6 cellular contexts compared by ENCODE assay signal in the genomic region with DNA sequence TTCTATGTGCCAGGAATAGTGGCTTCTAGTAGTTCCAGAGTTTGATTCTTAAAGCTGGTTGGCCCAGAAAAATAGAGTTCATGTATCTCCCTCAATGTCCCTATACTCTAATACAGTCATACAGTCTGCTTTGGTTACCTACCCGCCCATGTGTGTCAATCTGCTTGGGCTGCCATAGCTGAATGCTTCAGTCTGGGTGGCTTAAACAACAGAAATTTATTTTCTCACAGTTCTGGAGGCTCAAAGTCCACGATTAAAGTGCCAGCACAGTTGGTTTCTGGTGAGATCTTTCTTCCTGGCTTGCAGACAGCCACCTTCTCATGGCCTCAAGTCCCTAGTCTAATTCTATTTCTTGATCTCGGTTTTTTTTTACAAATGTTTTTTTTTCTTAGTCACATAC.
"Had no signal": no experiment of that assay in that cellular context is flagged by ENCODE, and none has a peak within 500 bp of the region (broad histone marks: within the 10 kb centered on the region; RNA-seq: fewer than 3 reads in every experiment).

No MANE protein-coding gene starts in this region.

- DNase-seq: GM23248, H9, HCEC 1CT, IMR-90, KG1 had no signal

- H3K9ac ChIP-seq: GM23248 had no signal

- ATAC-seq: K562 had no signal

- H3K9me3 Mint-ChIP-seq: H9 had no signal

- H3K27ac ChIP-seq: GM23248 had no signal

- H3K4me3 ChIP-seq: GM23248, K562 had no signal

- H2AFZ ChIP-seq: GM23248 had no signal

- H3K4me3 Mint-ChIP-seq: H9 had no signal
